ENCODE assay signal across 1 cellular context in the genomic region with DNA sequence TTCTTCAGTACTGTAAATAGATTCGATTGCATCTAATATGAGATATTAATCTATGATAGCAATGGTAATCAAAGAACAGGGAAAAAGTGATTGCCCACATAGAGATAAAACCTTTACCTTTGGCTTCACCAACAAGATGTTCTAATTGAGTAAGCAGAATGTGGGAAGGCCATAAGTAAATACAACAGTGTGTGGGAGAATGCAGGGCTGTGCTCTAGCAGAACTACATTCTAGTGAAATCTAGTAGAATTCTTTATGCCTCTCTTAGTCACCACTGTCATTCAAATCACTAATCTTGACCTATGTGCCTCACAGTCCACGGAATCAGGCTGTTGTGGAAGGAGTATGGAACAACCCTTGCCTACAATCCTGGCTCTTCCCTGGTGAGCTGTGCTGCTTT.
TF ChIP-seq lines count a peak whose summit lies in the region.

No MANE protein-coding gene starts in this region.

TF ChIP-seq in liver, 16 proteins besides CTCF, POLR2A, EP300 and RAD21 (continued from another document):
- TF ChIP-seq, protein P1, sequence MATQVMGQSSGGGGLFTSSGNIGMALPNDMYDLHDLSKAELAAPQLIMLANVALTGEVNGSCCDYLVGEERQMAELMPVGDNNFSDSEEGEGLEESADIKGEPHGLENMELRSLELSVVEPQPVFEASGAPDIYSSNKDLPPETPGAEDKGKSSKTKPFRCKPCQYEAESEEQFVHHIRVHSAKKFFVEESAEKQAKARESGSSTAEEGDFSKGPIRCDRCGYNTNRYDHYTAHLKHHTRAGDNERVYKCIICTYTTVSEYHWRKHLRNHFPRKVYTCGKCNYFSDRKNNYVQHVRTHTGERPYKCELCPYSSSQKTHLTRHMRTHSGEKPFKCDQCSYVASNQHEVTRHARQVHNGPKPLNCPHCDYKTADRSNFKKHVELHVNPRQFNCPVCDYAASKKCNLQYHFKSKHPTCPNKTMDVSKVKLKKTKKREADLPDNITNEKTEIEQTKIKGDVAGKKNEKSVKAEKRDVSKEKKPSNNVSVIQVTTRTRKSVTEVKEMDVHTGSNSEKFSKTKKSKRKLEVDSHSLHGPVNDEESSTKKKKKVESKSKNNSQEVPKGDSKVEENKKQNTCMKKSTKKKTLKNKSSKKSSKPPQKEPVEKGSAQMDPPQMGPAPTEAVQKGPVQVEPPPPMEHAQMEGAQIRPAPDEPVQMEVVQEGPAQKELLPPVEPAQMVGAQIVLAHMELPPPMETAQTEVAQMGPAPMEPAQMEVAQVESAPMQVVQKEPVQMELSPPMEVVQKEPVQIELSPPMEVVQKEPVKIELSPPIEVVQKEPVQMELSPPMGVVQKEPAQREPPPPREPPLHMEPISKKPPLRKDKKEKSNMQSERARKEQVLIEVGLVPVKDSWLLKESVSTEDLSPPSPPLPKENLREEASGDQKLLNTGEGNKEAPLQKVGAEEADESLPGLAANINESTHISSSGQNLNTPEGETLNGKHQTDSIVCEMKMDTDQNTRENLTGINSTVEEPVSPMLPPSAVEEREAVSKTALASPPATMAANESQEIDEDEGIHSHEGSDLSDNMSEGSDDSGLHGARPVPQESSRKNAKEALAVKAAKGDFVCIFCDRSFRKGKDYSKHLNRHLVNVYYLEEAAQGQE (IDR thresholded peaks at IDR 0.05) = no peak
- peak in 1 of 2 donors; percentile 26 for TF ChIP-seq RXRA (IDR thresholded peaks at IDR 0.05)
- no peak for TF ChIP-seq SP1 (IDR thresholded peaks at IDR 0.05)
